ENCODE assay signal across 1 cellular context in the genomic region with DNA sequence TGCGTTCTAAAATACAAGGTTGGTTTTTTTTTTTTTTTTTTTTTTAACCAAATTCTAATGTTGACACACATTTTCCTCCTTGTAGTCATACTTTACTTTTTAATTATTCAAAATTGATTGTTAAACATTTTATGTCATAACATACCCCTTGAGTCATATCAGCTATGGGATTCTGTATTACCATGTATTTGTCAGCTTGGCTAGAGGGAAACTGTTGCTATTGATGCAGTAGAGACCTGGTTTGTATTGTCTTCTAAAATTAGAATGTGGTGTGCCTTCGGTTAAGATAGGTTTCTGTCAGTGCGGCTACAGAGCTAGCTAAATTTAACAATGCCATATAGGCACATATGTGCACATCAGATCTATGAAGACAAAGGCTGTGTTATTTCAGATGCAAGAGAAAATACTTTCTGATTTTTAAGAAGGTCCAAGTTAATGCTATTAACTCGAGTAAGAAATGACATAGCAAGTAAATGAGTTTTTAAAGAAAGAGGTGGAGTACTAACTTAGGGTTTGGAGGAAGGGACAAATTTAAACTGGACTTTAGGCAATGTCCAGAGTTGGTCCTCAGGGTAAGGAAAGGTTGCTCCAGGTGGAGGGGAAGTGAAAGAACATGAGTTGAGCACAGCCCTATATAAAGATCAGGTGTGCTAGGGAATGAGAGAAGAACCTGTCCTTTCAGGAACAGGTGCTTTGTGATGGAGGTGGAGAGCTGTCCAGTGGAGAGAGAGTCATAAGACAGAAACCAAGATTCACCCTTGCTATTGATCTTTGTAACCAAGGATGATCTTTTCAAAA.
A peak's percentile ranks its signal among the peaks of the same experiment; 100 is the strongest.
TF ChIP-seq lines count a peak whose summit lies in the region.

No MANE protein-coding gene starts in this region.

TF ChIP-seq in GM12878, 131 proteins besides CTCF, POLR2A, EP300 and RAD21 (continued from another document):
- TF ChIP-seq ATF2 (IDR thresholded peaks at IDR 0.05; ENCODE audit: low read length) = peak; percentile 81
- no peak for TF ChIP-seq FOS (IDR thresholded peaks at IDR 0.05; ENCODE audit: borderline replicate concordance, extremely low read depth, insufficient read length)
- TF ChIP-seq MXI1 (IDR thresholded peaks at IDR 0.05; ENCODE audit: low read depth, low read length) = no peak
- TF ChIP-seq, protein P1, sequence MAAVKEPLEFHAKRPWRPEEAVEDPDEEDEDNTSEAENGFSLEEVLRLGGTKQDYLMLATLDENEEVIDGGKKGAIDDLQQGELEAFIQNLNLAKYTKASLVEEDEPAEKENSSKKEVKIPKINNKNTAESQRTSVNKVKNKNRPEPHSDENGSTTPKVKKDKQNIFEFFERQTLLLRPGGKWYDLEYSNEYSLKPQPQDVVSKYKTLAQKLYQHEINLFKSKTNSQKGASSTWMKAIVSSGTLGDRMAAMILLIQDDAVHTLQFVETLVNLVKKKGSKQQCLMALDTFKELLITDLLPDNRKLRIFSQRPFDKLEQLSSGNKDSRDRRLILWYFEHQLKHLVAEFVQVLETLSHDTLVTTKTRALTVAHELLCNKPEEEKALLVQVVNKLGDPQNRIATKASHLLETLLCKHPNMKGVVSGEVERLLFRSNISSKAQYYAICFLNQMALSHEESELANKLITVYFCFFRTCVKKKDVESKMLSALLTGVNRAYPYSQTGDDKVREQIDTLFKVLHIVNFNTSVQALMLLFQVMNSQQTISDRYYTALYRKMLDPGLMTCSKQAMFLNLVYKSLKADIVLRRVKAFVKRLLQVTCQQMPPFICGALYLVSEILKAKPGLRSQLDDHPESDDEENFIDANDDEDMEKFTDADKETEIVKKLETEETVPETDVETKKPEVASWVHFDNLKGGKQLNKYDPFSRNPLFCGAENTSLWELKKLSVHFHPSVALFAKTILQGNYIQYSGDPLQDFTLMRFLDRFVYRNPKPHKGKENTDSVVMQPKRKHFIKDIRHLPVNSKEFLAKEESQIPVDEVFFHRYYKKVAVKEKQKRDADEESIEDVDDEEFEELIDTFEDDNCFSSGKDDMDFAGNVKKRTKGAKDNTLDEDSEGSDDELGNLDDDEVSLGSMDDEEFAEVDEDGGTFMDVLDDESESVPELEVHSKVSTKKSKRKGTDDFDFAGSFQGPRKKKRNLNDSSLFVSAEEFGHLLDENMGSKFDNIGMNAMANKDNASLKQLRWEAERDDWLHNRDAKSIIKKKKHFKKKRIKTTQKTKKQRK (IDR thresholded peaks at IDR 0.05; ENCODE audit: low read depth, low read length) = no peak
